8 cellular contexts compared by ENCODE assay signal in the genomic region with DNA sequence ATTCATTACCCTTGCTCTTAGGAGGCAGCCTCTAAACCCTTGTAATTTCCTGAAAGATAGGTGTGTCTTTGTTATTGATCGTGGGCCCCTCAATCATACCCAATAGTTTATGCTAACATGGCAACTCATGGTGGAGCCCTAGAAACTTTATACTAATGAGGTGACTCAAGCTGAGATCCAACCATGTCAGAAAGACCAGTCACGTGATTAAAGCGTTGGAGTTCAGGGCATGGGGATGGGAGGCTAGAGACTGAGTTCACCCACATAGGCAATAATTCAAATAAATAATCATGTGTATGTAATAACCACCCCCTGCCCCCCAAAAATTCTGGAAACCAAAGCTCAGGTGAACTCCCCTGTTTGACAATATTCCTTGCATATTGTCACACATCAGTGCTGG.
"Had no signal": no experiment of that assay in that cellular context is flagged by ENCODE, and none has a peak within 500 bp of the region (broad histone marks: within the 10 kb centered on the region; RNA-seq: fewer than 3 reads in every experiment).

No MANE protein-coding gene starts in this region.

- DNase-seq: GDM1, GF-D8 had no signal

- FAIRE-seq: G401.6, GM12878, GM12891, GM12892, GM18507, GM19239 had no signal

- H3K4me3 ChIP-seq: GM12878 had no signal

- ATAC-seq: GM12878 had no signal
